Comparison of ENCODE assay signal across 12 cellular contexts in genomic region chr7:129435414-129435829, GRCh38. TPM values are rescaled to one million over a fixed set of nuclear protein-coding genes. Genes with fewer than 3 reads are reported as not detected.
A peak's percentile ranks its signal among the peaks of the same experiment; 100 is the strongest.
DNase-seq lines count a peak whose midpoint lies in the region; ATAC-seq and TF ChIP-seq lines count a peak whose summit lies in the region.
"Had no signal": no experiment of that assay in that cellular context is flagged by ENCODE, and none has a peak within 500 bp of the region (broad histone marks: within the 10 kb centered on the region; RNA-seq: fewer than 3 reads in every experiment).

No MANE protein-coding gene starts in this region.

- intact Hi-C loops in left ventricle myocardium inferior (cut with micrococcal nuclease) = no loop called here
- intact Hi-C loops in Right ventricle myocardium superior (cut with DNase I) = no loop called here
- intact Hi-C loops in activated T-helper 1 cell treated with anti-CD3 and anti-CD28 coated beads, Interleukin-12 subunit alpha, Interleukin-12 subunit beta, Interleukin-2, Interleukin-4 antibody, amounts not matched to agents 30 ng/mL and 10 ng/mL and 1 ng/mL, durations not matched to agents 14 hours and 24 hours and 36 hours (cut with micrococcal nuclease) = loop anchor here (1.0 to 10.0 kb wide), 5 partner anchors 59 to 981 kb away; partner anchors contain the start of genes HILPDA, SMKR1 and TNPO3
- intact Hi-C loops in head of caudate nucleus (cut with DNase I) = no loop called here

- no peaks in the 10 kb centered on the region for H3K27me3 Mint-ChIP-seq in activated T-helper 1 cell treated with anti-CD3 and anti-CD28 coated beads, Interleukin-12 subunit alpha, Interleukin-12 subunit beta, Interleukin-2, Interleukin-4 antibody, amounts not matched to agents 30 ng/mL and 10 ng/mL and 1 ng/mL, durations not matched to agents 14 hours and 24 hours and 36 hours (ENCODE audit: insufficient read depth)

- H3K4me1 Mint-ChIP-seq in activated T-helper 1 cell treated with anti-CD3 and anti-CD28 coated beads, Interleukin-12 subunit alpha, Interleukin-12 subunit beta, Interleukin-2, Interleukin-4 antibody, amounts not matched to agents 30 ng/mL and 10 ng/mL and 1 ng/mL, durations not matched to agents 14 hours and 24 hours and 36 hours (ENCODE audit: low read depth) = peaks cover 49% of the 10 kb centered on the region

- 94% methylated on average over 2 of the region's 2 CpGs for WGBS in suprapubic skin

- H3K9me3 ChIP-seq in left ventricle myocardium inferior (replicated peaks) (no peaks in the 10 kb centered on the region), suprapubic skin (no peaks in the 10 kb centered on the region)
- H3K9me3 ChIP-seq: body of pancreas, pancreas had no signal

- peaks cover 32% of the 10 kb centered on the region for H3K4me1 ChIP-seq in left ventricle myocardium inferior
- H3K4me1 ChIP-seq in suprapubic skin = peaks cover 15% of the 10 kb centered on the region

- H3K36me3 ChIP-seq in left ventricle myocardium inferior (no peaks in the 10 kb centered on the region), suprapubic skin (no peaks in the 10 kb centered on the region)
- H3K36me3 ChIP-seq: pancreas had no signal

- TF ChIP-seq CTCF in left ventricle myocardium inferior (IDR thresholded peaks at IDR 0.05; ENCODE audit: borderline replicate concordance) (no peak), suprapubic skin (IDR thresholded peaks at IDR 0.05) (no peak)

- H3K27ac ChIP-seq in left ventricle myocardium inferior (replicated peaks) (no peak overlapping the region), suprapubic skin (no peak overlapping the region)
- H3K27ac ChIP-seq: pancreas had no signal

- peak overlapping the region; percentile 95 for H3K4me3 Mint-ChIP-seq in activated T-helper 1 cell treated with anti-CD3 and anti-CD28 coated beads, Interleukin-12 subunit alpha, Interleukin-12 subunit beta, Interleukin-2, Interleukin-4 antibody, amounts not matched to agents 30 ng/mL and 10 ng/mL and 1 ng/mL, durations not matched to agents 14 hours and 24 hours and 36 hours

- H3K36me3 Mint-ChIP-seq in activated T-helper 1 cell treated with anti-CD3 and anti-CD28 coated beads, Interleukin-12 subunit alpha, Interleukin-12 subunit beta, Interleukin-2, Interleukin-4 antibody, amounts not matched to agents 30 ng/mL and 10 ng/mL and 1 ng/mL, durations not matched to agents 14 hours and 24 hours and 36 hours (ENCODE audit: low read depth) = peaks cover 34% of the 10 kb centered on the region

- H3K4me3 ChIP-seq in left ventricle myocardium inferior (peak overlapping the region; percentile 94), iPS-11a (ENCODE audit: low read depth, low read length) (peak overlapping the region; percentile 78), suprapubic skin (peak overlapping the region; percentile 71)

- no peak for ATAC-seq in Right ventricle myocardium superior (ENCODE audit: poor library complexity)
- no peak for ATAC-seq in HG02678 (IDR thresholded peaks at IDR 0.05; ENCODE audit: unreplicated experiment)

- no peaks in the 10 kb centered on the region for H3K9me3 Mint-ChIP-seq in activated T-helper 1 cell treated with anti-CD3 and anti-CD28 coated beads, Interleukin-12 subunit alpha, Interleukin-12 subunit beta, Interleukin-2, Interleukin-4 antibody, amounts not matched to agents 30 ng/mL and 10 ng/mL and 1 ng/mL, durations not matched to agents 14 hours and 24 hours and 36 hours

- DNase-seq in left ventricle myocardium inferior (no peak), Right ventricle myocardium superior (no peak), suprapubic skin (ENCODE audit: low spot score in 2 of 2) (no peak), head of caudate nucleus (no peak), SIG-M5 treated with dmso at 0.1 percent for 504 hours (lab: John Stamatoyannopoulos, UW; ENCODE audit: unreplicated experiment) (no peak)
- no peak for DNase-seq in activated T-helper 1 cell treated with anti-CD3 and anti-CD28 coated beads, Interleukin-12 subunit alpha, Interleukin-12 subunit beta, Interleukin-2, Interleukin-4 antibody, amounts not matched to agents 30 ng/mL and 10 ng/mL and 1 ng/mL, durations not matched to agents 14 hours and 24 hours and 36 hours (ENCODE audit: low spot score)
- DNase-seq: DMS 273 treated with DMSO at 0.1 percent for 48 hours, SW 1271 had no signal

- TF ChIP-seq EP300 in suprapubic skin (IDR thresholded peaks at IDR 0.05) = no peak

- peak overlapping the region; percentile 92 for H3K27ac Mint-ChIP-seq in activated T-helper 1 cell treated with anti-CD3 and anti-CD28 coated beads, Interleukin-12 subunit alpha, Interleukin-12 subunit beta, Interleukin-2, Interleukin-4 antibody, amounts not matched to agents 30 ng/mL and 10 ng/mL and 1 ng/mL, durations not matched to agents 14 hours and 24 hours and 36 hours

- TF ChIP-seq POLR2A in suprapubic skin (IDR thresholded peaks at IDR 0.05) = no peak

- H3K27me3 ChIP-seq in left ventricle myocardium inferior (ENCODE audit: low read depth) = no peaks in the 10 kb centered on the region
- H3K27me3 ChIP-seq in suprapubic skin = peaks cover 13% of the 10 kb centered on the region
- H3K27me3 ChIP-seq: body of pancreas had no signal

RNA-seq across cellular contexts. Expression of gene STRIP2, which starts 1.2 kb away (rescaled TPM):
- 17.1 TPM for total RNA-seq in left ventricle myocardium inferior
- total RNA-seq in Right ventricle myocardium superior = 16.2 TPM
- total RNA-seq in activated T-helper 1 cell treated with anti-CD3 and anti-CD28 coated beads, Interleukin-12 subunit alpha, Interleukin-12 subunit beta, Interleukin-2, Interleukin-4 antibody, amounts not matched to agents 30 ng/mL and 10 ng/mL and 1 ng/mL, durations not matched to agents 14 hours and 24 hours and 36 hours = 74.0 and 79.4 TPM in 2 replicates
- total RNA-seq in suprapubic skin = 1 to 10 TPM in 2 of 4 donors, under 1 TPM in 2; 0.23 to 1.6 (median 0.69) TPM
